Comparison of ENCODE assay signal across 11 cellular contexts in genomic region chr2:9231291-9232165, GRCh38. TPM values are rescaled to one million over a fixed set of nuclear protein-coding genes. Genes with fewer than 3 reads are reported as not detected.
DNase-seq lines count a peak whose midpoint lies in the region; ATAC-seq and TF ChIP-seq lines count a peak whose summit lies in the region.
"Had no signal": no experiment of that assay in that cellular context is flagged by ENCODE, and none has a peak within 500 bp of the region (broad histone marks: within the 10 kb centered on the region; RNA-seq: fewer than 3 reads in every experiment).

No MANE protein-coding gene starts in this region.

- WGBS in GM23248 (ENCODE audit: low coverage in 1 of 2, low lambda C conversion rate in 2 of 2, missing lambda C conversion rate in 2 of 2), 2 experiments: 90 to 91% methylated on average over 14 of the region's 14 CpGs

- no peak overlapping the region for H3K4me3 Mint-ChIP-seq in activated naive CD8-positive, alpha-beta T cell treated with anti-CD3 and anti-CD28 coated beads for 36 hours
- H3K4me3 Mint-ChIP-seq: stimulated activated effector memory CD8-positive, alpha-beta T cell treated with anti-CD3 and anti-CD28 coated beads, Interleukin-12 subunit alpha, Interleukin-12 subunit beta, amount 100 ng/mL, for 72 hours had no signal

- H3K4me1 Mint-ChIP-seq in activated naive CD8-positive, alpha-beta T cell treated with anti-CD3 and anti-CD28 coated beads for 36 hours: no peaks in the 10 kb centered on the region
- H3K4me1 Mint-ChIP-seq: stimulated activated effector memory CD8-positive, alpha-beta T cell treated with anti-CD3 and anti-CD28 coated beads, Interleukin-12 subunit alpha, Interleukin-12 subunit beta, amount 100 ng/mL, for 72 hours had no signal

- no peaks in the 10 kb centered on the region; the same call in 1 of the 2 replicates for H4K20me1 ChIP-seq in GM23248 (ENCODE audit: insufficient read depth)

- no peaks in the 10 kb centered on the region for H3K36me3 ChIP-seq in GM23248 (ENCODE audit: low read depth)
- H3K36me3 ChIP-seq in rectal smooth muscle tissue (ENCODE audit: control insufficient read depth, insufficient read depth, low read length): no peaks in the 10 kb centered on the region

- peak; percentile 14 for ATAC-seq in foreskin keratinocyte
- ATAC-seq: stimulated activated effector memory CD8-positive, alpha-beta T cell treated with anti-CD3 and anti-CD28 coated beads, Interleukin-12 subunit alpha, Interleukin-12 subunit beta, amount 100 ng/mL, for 72 hours had no signal

- no peaks in the 10 kb centered on the region for H3K9me2 ChIP-seq in GM23248 (ENCODE audit: insufficient read depth)

- no peaks in the 10 kb centered on the region for H3K9me3 ChIP-seq in GM23248 (ENCODE audit: low read depth)

- peak overlapping the region; percentile 40 for H3K4me2 ChIP-seq in GM23248 (ENCODE audit: unreplicated experiment)

- H3K36me3 Mint-ChIP-seq in activated naive CD8-positive, alpha-beta T cell treated with anti-CD3 and anti-CD28 coated beads for 36 hours: no peaks in the 10 kb centered on the region
- H3K36me3 Mint-ChIP-seq: stimulated activated effector memory CD8-positive, alpha-beta T cell treated with anti-CD3 and anti-CD28 coated beads, Interleukin-12 subunit alpha, Interleukin-12 subunit beta, amount 100 ng/mL, for 72 hours had no signal

- CTCF ChIA-PET in RWPE1 (lab: Yijun Ruan, JAX): no interaction called here

- peaks cover 91% of the 10 kb centered on the region for H3K4me1 ChIP-seq in GM23248 (ENCODE audit: insufficient read depth)
- peaks cover 66% of the 10 kb centered on the region for H3K4me1 ChIP-seq in foreskin keratinocyte
- peaks cover 48% of the 10 kb centered on the region for H3K4me1 ChIP-seq in rectal smooth muscle tissue (ENCODE audit: control insufficient read depth, insufficient read depth, low read length)

- peaks cover 95% of the 10 kb centered on the region for H3K79me2 ChIP-seq in GM23248 (ENCODE audit: insufficient read depth)

- H3K4me3 ChIP-seq in GM23248 (no peak overlapping the region), rectal smooth muscle tissue (ENCODE audit: low read length) (peak overlapping the region; percentile 2)

- no peak for DNase-seq in GM23248
- DNase-seq in RWPE1 (ENCODE audit: low spot score): no peak
- DNase-seq in foreskin keratinocyte: peak in 1 of 2 donors; percentile 49
- DNase-seq in HuH-7.5 (ENCODE audit: low spot score): no peak
- DNase-seq in activated naive CD8-positive, alpha-beta T cell treated with anti-CD3 and anti-CD28 coated beads for 36 hours: no peak
- DNase-seq in NCI-H748 (lab: John Stamatoyannopoulos, UW; ENCODE audit: unreplicated experiment): no peak
- DNase-seq: amniotic stem cell, H7, NCI-H2081 had no signal

- no peak overlapping the region for H3K27ac Mint-ChIP-seq in activated naive CD8-positive, alpha-beta T cell treated with anti-CD3 and anti-CD28 coated beads for 36 hours
- H3K27ac Mint-ChIP-seq: stimulated activated effector memory CD8-positive, alpha-beta T cell treated with anti-CD3 and anti-CD28 coated beads, Interleukin-12 subunit alpha, Interleukin-12 subunit beta, amount 100 ng/mL, for 72 hours had no signal

- H3K27ac ChIP-seq in GM23248 (peak overlapping the region; percentile 86; the same call in 1 of the 2 replicates), RWPE1 (peak overlapping the region; percentile 78), foreskin keratinocyte (no peak overlapping the region), rectal smooth muscle tissue (ENCODE audit: low read depth, low read length) (peak overlapping the region; percentile 64)

- peaks cover 12% of the 10 kb centered on the region for H3K27me3 Mint-ChIP-seq in activated naive CD8-positive, alpha-beta T cell treated with anti-CD3 and anti-CD28 coated beads for 36 hours

- POLR2A ChIA-PET in RWPE1 (lab: Yijun Ruan, JAX; ENCODE audit: low non-redundant PET): no interaction called here

- no peaks in the 10 kb centered on the region for H3K9me3 Mint-ChIP-seq in activated naive CD8-positive, alpha-beta T cell treated with anti-CD3 and anti-CD28 coated beads for 36 hours
- H3K9me3 Mint-ChIP-seq: stimulated activated effector memory CD8-positive, alpha-beta T cell treated with anti-CD3 and anti-CD28 coated beads, Interleukin-12 subunit alpha, Interleukin-12 subunit beta, amount 100 ng/mL, for 72 hours had no signal

- H3K9ac ChIP-seq in GM23248: no peak overlapping the region
- no peak overlapping the region for H3K9ac ChIP-seq in rectal smooth muscle tissue (ENCODE audit: low read length)

- H2AFZ ChIP-seq in GM23248: no peak overlapping the region

- H3F3A ChIP-seq in GM23248 (ENCODE audit: insufficient read depth): peaks cover 74% of the 10 kb centered on the region

- H3K27me3 ChIP-seq in GM23248 (replicated peaks; ENCODE audit: insufficient read depth) (no peaks in the 10 kb centered on the region), foreskin keratinocyte (no peaks in the 10 kb centered on the region), rectal smooth muscle tissue (ENCODE audit: control insufficient read depth, insufficient read depth, low read length) (no peaks in the 10 kb centered on the region)

- TF ChIP-seq CTCF in RWPE1 (conservative IDR thresholded peaks at IDR 0.05; ENCODE audit: low read depth) (no peak), foreskin keratinocyte (conservative IDR thresholded peaks at IDR 0.05) (peak; percentile 46)

- in situ Hi-C loops in GM23248 (cut with MboI): no loop called here

RNA-seq across cellular contexts. Expression of gene ASAP2, which starts 24.9 kb away (rescaled TPM):
- total RNA-seq in GM23248 (2014; rRNA removed; shearing (Covaris generic)): 49.6 and 54.1 TPM in 2 replicates
- polyA plus RNA-seq in GM23248 (2016; fragmentation: Nextera tagmentation; extraction: Ambion mirVana): 8.8 and 10.9 TPM in 2 replicates
- total RNA-seq in foreskin keratinocyte: 57.2 and 69.3 TPM in 2 replicates
- polyA plus RNA-seq in foreskin keratinocyte: 20.8 and 21.8 TPM in 2 replicates
- total RNA-seq in activated naive CD8-positive, alpha-beta T cell treated with anti-CD3 and anti-CD28 coated beads for 36 hours: under 1 TPM; 0.04 to 0.12 TPM

Comparison
In these comparisons a context has a peak if more than half of its experiments do, and no peak if none do; other contexts are left out.
1. RNA of gene ASAP2, which starts 24.9 kb away (total RNA-seq): 57.2 to 69.3 TPM in foreskin keratinocyte and 49.6 to 54.1 TPM in GM23248; 0.04 to 0.12 TPM in activated naive CD8-positive, alpha-beta T cell treated with anti-CD3 and anti-CD28 coated beads for 36 hours; every median in the first group is over 10 times any median in the second.